ENCODE assay signal across 13 cellular contexts in genomic region chr13:114023716-114024602, GRCh38. TPM values are rescaled to one million over a fixed set of nuclear protein-coding genes. Genes with fewer than 3 reads are reported as not detected.
A peak's percentile ranks its signal among the peaks of the same experiment; 100 is the strongest.
DNase-seq lines count a peak whose midpoint lies in the region; ATAC-seq and TF ChIP-seq lines count a peak whose summit lies in the region.
"Had no signal": no experiment of that assay in that cellular context is flagged by ENCODE, and none has a peak within 500 bp of the region (broad histone marks: within the 10 kb centered on the region; RNA-seq: fewer than 3 reads in every experiment).

No MANE protein-coding gene starts in this region.

- no peak overlapping the region for H3K18ac ChIP-seq in H9 (ENCODE audit: insufficient read length, low read depth, low read length)

- H2BK12ac ChIP-seq in H9 (ENCODE audit: insufficient read length, low read depth, low read length), result no peak overlapping the region

- no peaks in the 10 kb centered on the region for H3K27me3 ChIP-seq in CD4-positive, alpha-beta T cell (ENCODE audit: control insufficient read depth, insufficient read depth, low read length)
- H3K27me3 ChIP-seq in H9 (ENCODE audit: insufficient read depth, low read length), result no peaks in the 10 kb centered on the region
- H3K27me3 ChIP-seq: left lung had no signal

- no peaks in the 10 kb centered on the region for H3K79me2 ChIP-seq in H9 (ENCODE audit: insufficient read depth, low read length)

- H4K20me1 ChIP-seq in H9 (ENCODE audit: control insufficient read depth, insufficient read depth, insufficient read length), result no peaks in the 10 kb centered on the region

- peaks cover 87% of the 10 kb centered on the region for H3K36me3 ChIP-seq in mesodermal cell (ENCODE audit: control insufficient read depth, insufficient read depth, low read length)

- H2AFZ ChIP-seq in H9 (ENCODE audit: low read length), result no peak overlapping the region

- ATAC-seq in CD4-positive, alpha-beta T cell (ENCODE audit: poor library complexity), result no peak
- no peak for ATAC-seq in HG02870 (IDR thresholded peaks at IDR 0.05; ENCODE audit: unreplicated experiment)
- no peak for ATAC-seq in HG03025 (IDR thresholded peaks at IDR 0.05; ENCODE audit: low FRiP score, unreplicated experiment)
- ATAC-seq: left lung had no signal

- no peak overlapping the region for H2BK20ac ChIP-seq in H9 (ENCODE audit: low read depth, low read length, poor library complexity, severe bottlenecking)

- H3T11ph ChIP-seq in H9 (ENCODE audit: low read length), result no peak overlapping the region

- CTCF ChIA-PET in CD4-positive, alpha-beta T cell (lab: Charles Lee), result no interaction called here
- CTCF ChIA-PET in activated CD4-positive, alpha-beta memory T cell treated with anti-CD3 and anti-CD28 coated beads for 36 hours (lab: Charles Lee), result no interaction called here

- H2BK5ac ChIP-seq in H9 (ENCODE audit: insufficient read length, low read length), result no peak overlapping the region

- no peak overlapping the region for H3K27ac ChIP-seq in CD4-positive, alpha-beta T cell (ENCODE audit: low read depth, low read length)
- H3K27ac ChIP-seq in H9 (ENCODE audit: insufficient read length, low read depth, low read length) (no peak overlapping the region), mesodermal cell (ENCODE audit: low read depth, low read length, severe bottlenecking) (peak overlapping the region; percentile 16)
- H3K27ac ChIP-seq: left lung, psoas muscle, VCaP had no signal

- POLR2A ChIA-PET in CD4-positive, alpha-beta T cell (lab: Charles Lee), result interaction anchor here (0.7 kb wide), 1 partner anchor 99 kb away, joined by 3 read pairs; no protein-coding TSS in a partner anchor
- POLR2A ChIA-PET in activated CD4-positive, alpha-beta memory T cell treated with anti-CD3 and anti-CD28 coated beads for 36 hours (lab: Charles Lee), result no interaction called here

- no peak overlapping the region for H4K91ac ChIP-seq in H9 (ENCODE audit: insufficient read length, low read depth, low read length)

- H4K8ac ChIP-seq in H9 (replicated peaks; ENCODE audit: insufficient read length, low read depth, low read length), result no peak overlapping the region

- no CpG with 5 or more reads among the region's 35 CpGs for WGBS in H9 (ENCODE audit: extremely low coverage, insufficient read length, low lambda C conversion rate)
- WGBS in mesodermal cell (ENCODE audit: insufficient coverage in 2 of 2), 2 experiments, result 97 to 98% methylated on average over 31 of the region's 35 CpGs

- H3K4me2 ChIP-seq in H9 (ENCODE audit: insufficient read depth, insufficient read length, low read length), result no peak overlapping the region

- H3K4me1 ChIP-seq in H9 (ENCODE audit: insufficient read depth, low read length) (no peaks in the 10 kb centered on the region; the same call in 1 of the 2 replicates), mesodermal cell (ENCODE audit: control insufficient read depth, insufficient read depth, low read length, poor library complexity, severe bottlenecking) (peaks cover 12% of the 10 kb centered on the region)

- no peaks in the 10 kb centered on the region for H3K27me3 Mint-ChIP-seq in CD4-positive, alpha-beta T cell
- no peaks in the 10 kb centered on the region for H3K27me3 Mint-ChIP-seq in H9 (ENCODE audit: low read depth)
- H3K27me3 Mint-ChIP-seq in activated CD4-positive, alpha-beta memory T cell treated with anti-CD3 and anti-CD28 coated beads for 36 hours, result no peaks in the 10 kb centered on the region

- DNase-seq in CD4-positive, alpha-beta T cell, result no peak
- DNase-seq in H9, result no peak
- DNase-seq in activated CD4-positive, alpha-beta memory T cell treated with anti-CD3 and anti-CD28 coated beads for 36 hours, result no peak
- no peak for DNase-seq in GM20000 (ENCODE audit: low spot score)
- DNase-seq: NCI-H2081, NCI-H524 treated with DMSO at 0.1 percent for 48 hours, SW 1271 had no signal

- no peaks in the 10 kb centered on the region for H3K79me1 ChIP-seq in H9 (ENCODE audit: insufficient read depth, low read depth, low read length, poor library complexity, severe bottlenecking)

- no peak overlapping the region for H4K5ac ChIP-seq in H9 (ENCODE audit: insufficient read length, low read depth, low read length)

- intact Hi-C loops in CD4-positive, alpha-beta T cell (cut with DNase I, micrococcal nuclease), result no loop called here
- intact Hi-C loops in activated CD4-positive, alpha-beta memory T cell treated with anti-CD3 and anti-CD28 coated beads for 36 hours (cut with micrococcal nuclease), result no loop called here

- peaks cover 76% of the 10 kb centered on the region for H3K36me3 Mint-ChIP-seq in CD4-positive, alpha-beta T cell (ENCODE audit: low read depth)
- H3K36me3 Mint-ChIP-seq in H9 (ENCODE audit: insufficient read depth in 1 of 3, low read depth in 3 of 3), result peaks cover 0 to 14% (median 2%) of the 10 kb centered on the region in 3 experiments; a peak in 4 of 7 replicates
- H3K36me3 Mint-ChIP-seq in activated CD4-positive, alpha-beta memory T cell treated with anti-CD3 and anti-CD28 coated beads for 36 hours, result peaks cover 37% of the 10 kb centered on the region

- H3K4ac ChIP-seq in H9 (ENCODE audit: low read depth, low read length), result no peak overlapping the region

- H3K14ac ChIP-seq in H9 (ENCODE audit: insufficient read depth, low read length), result no peak overlapping the region

- H3K27ac Mint-ChIP-seq in CD4-positive, alpha-beta T cell, result peak overlapping the region; percentile 44
- peak overlapping the region in 2 of 3 experiments; percentile 60 to 61; a peak in 1 of 7 replicates for H3K27ac Mint-ChIP-seq in H9
- peak overlapping the region; percentile 8 for H3K27ac Mint-ChIP-seq in activated CD4-positive, alpha-beta memory T cell treated with anti-CD3 and anti-CD28 coated beads for 36 hours

- no peaks in the 10 kb centered on the region for H3K23me2 ChIP-seq in H9 (ENCODE audit: insufficient read length, low read depth, low read length, poor library complexity, severe bottlenecking)

- no peak overlapping the region for H3K4me3 ChIP-seq in mesodermal cell (ENCODE audit: extremely low read depth, insufficient read depth, low read length, poor library complexity, severe bottlenecking)
- H3K4me3 ChIP-seq: left lung, psoas muscle had no signal

- no peaks in the 10 kb centered on the region for H3K4me1 Mint-ChIP-seq in CD4-positive, alpha-beta T cell (ENCODE audit: low read depth)
- peaks cover 3 to 36% of the 10 kb centered on the region in 2 experiments; a peak in 3 of 4 replicates for H3K4me1 Mint-ChIP-seq in H9
- no peaks in the 10 kb centered on the region for H3K4me1 Mint-ChIP-seq in activated CD4-positive, alpha-beta memory T cell treated with anti-CD3 and anti-CD28 coated beads for 36 hours (ENCODE audit: low read depth)

- H2BK120ac ChIP-seq in H9 (ENCODE audit: low read depth, low read length, poor library complexity, severe bottlenecking), result no peak overlapping the region

- H3K4me3 Mint-ChIP-seq in CD4-positive, alpha-beta T cell, result no peak overlapping the region
- no peak overlapping the region for H3K4me3 Mint-ChIP-seq in H9
- no peak overlapping the region for H3K4me3 Mint-ChIP-seq in activated CD4-positive, alpha-beta memory T cell treated with anti-CD3 and anti-CD28 coated beads for 36 hours

- no peak overlapping the region for H3K56ac ChIP-seq in H9 (ENCODE audit: insufficient read length, low read depth, low read length)

- H3K9me3 Mint-ChIP-seq in CD4-positive, alpha-beta T cell, result no peaks in the 10 kb centered on the region
- no peaks in the 10 kb centered on the region for H3K9me3 Mint-ChIP-seq in H9
- H3K9me3 Mint-ChIP-seq in activated CD4-positive, alpha-beta memory T cell treated with anti-CD3 and anti-CD28 coated beads for 36 hours, result no peaks in the 10 kb centered on the region

- no peak overlapping the region for H2AK5ac ChIP-seq in H9 (ENCODE audit: insufficient read length, low read length)

- TF ChIP-seq CTCF in CD4-positive, alpha-beta T cell (IDR thresholded peaks at IDR 0.05), result no peak
- peak; percentile 34; the same call in 1 of the 3 replicates for TF ChIP-seq CTCF in H9 (conservative IDR thresholded peaks at IDR 0.05)
- no peak for TF ChIP-seq CTCF in GM20000 (IDR thresholded peaks at IDR 0.05; ENCODE audit: extremely low read depth, missing control alignments)

- H3K23ac ChIP-seq in H9 (ENCODE audit: insufficient read length, low read depth, low read length), result no peak overlapping the region

- no peak overlapping the region for H2BK15ac ChIP-seq in H9 (ENCODE audit: low read depth, low read length)

- H3K9ac ChIP-seq in H9 (ENCODE audit: extremely low read depth, insufficient read length, low read length), result no peak overlapping the region

- H3K9me3 ChIP-seq in CD4-positive, alpha-beta T cell (ENCODE audit: control insufficient read depth, low read length), result no peaks in the 10 kb centered on the region
- H3K9me3 ChIP-seq in H9 (ENCODE audit: control insufficient read depth, low read depth, low read length), result no peaks in the 10 kb centered on the region
- no peaks in the 10 kb centered on the region for H3K9me3 ChIP-seq in mesodermal cell (ENCODE audit: control insufficient read depth, low read length)
- H3K9me3 ChIP-seq: left lung, psoas muscle had no signal

RNA-seq across cellular contexts. Expression of gene C13orf46, which starts 50.1 kb away (rescaled TPM):
- 10 to 100 TPM; 19.3 to 19.7 TPM for total RNA-seq in CD4-positive, alpha-beta T cell
- 0.15 and 0.55 TPM in 2 replicates for total RNA-seq in H9 (2021)
- total RNA-seq in activated CD4-positive, alpha-beta memory T cell treated with anti-CD3 and anti-CD28 coated beads for 36 hours, result 1 to 10 TPM; 1.5 to 1.8 TPM
- 0.41 TPM for polyA plus RNA-seq in mesodermal cell (2013, experiment 1 of 2)
- 0.35 TPM for polyA plus RNA-seq in mesodermal cell (2013, experiment 2 of 2)

Comparison
In these comparisons a context has a peak if more than half of its experiments do, and no peak if none do; other contexts are left out.
1. H3K27ac Mint-ChIP-seq: peak in every context shown above with its lines; median percentile 60 in H9; 44 in CD4-positive, alpha-beta T cell; 8 in activated CD4-positive, alpha-beta memory T cell treated with anti-CD3 and anti-CD28 coated beads for 36 hours.
2. RNA of gene C13orf46, which starts 50.1 kb away (total RNA-seq): 19.3 to 19.7 TPM in CD4-positive, alpha-beta T cell; 1.5 to 1.8 TPM in activated CD4-positive, alpha-beta memory T cell treated with anti-CD3 and anti-CD28 coated beads for 36 hours and 0.15 to 0.55 TPM in H9; every median in the first group is over 4 times any median in the second.